In genomic region chr2:201255468-201255867, GRCh38 we compare ENCODE assay signal across 17 cellular contexts. TPM values are rescaled to one million over a fixed set of nuclear protein-coding genes. Genes with fewer than 3 reads are reported as not detected.
DNase-seq lines count a peak whose midpoint lies in the region; ATAC-seq and TF ChIP-seq lines count a peak whose summit lies in the region.
"Had no signal": no experiment of that assay in that cellular context is flagged by ENCODE, and none has a peak within 500 bp of the region (broad histone marks: within the 10 kb centered on the region; RNA-seq: fewer than 3 reads in every experiment).

No MANE protein-coding gene starts in this region.

- peaks cover 9 to 23% of the 10 kb centered on the region in 2 donors for H3K36me3 Mint-ChIP-seq in activated T-cell treated with anti-CD3 and anti-CD28 coated beads, Interleukin-2, amount 50 U/mL, for 72 hours (ENCODE audit: insufficient read depth in 2 of 2)
- H3K36me3 Mint-ChIP-seq in IgD-negative memory B cell, result peaks cover 4% of the 10 kb centered on the region
- H3K36me3 Mint-ChIP-seq in activated CD8-positive, alpha-beta T cell treated with anti-CD3 and anti-CD28 coated beads, Interleukin-2, amount 10 ng/mL, durations not matched to agents 7 days and 5 days (ENCODE audit: low read depth), result peaks cover 45% of the 10 kb centered on the region
- H3K36me3 Mint-ChIP-seq: naive B cell had no signal

- POLR2A ChIA-PET in activated CD8-positive, alpha-beta T cell treated with anti-CD3 and anti-CD28 coated beads, Interleukin-2, amount 10 ng/mL, durations not matched to agents 7 days and 5 days (lab: Charles Lee), result interaction anchor here (0.6 to 13.5 kb wide), 3 partner anchors 10 to 388 kb away, joined by 4 to 221 read pairs (median 5); no protein-coding TSS in a partner anchor

- no peak for ATAC-seq in activated T-cell treated with anti-CD3 and anti-CD28 coated beads, Interleukin-2, amount 50 U/mL, for 72 hours (replicated peaks in 1 of 2)
- ATAC-seq in activated CD8-positive, alpha-beta T cell treated with anti-CD3 and anti-CD28 coated beads, Interleukin-2, amount 10 ng/mL, durations not matched to agents 7 days and 5 days, result no peak
- ATAC-seq: gastroesophageal sphincter, psoas muscle had no signal

- H3K9me3 Mint-ChIP-seq in activated T-cell treated with anti-CD3 and anti-CD28 coated beads, Interleukin-2, amount 50 U/mL, for 72 hours, result peaks cover 0 to 4% of the 10 kb centered on the region in 2 donors
- H3K9me3 Mint-ChIP-seq in IgD-negative memory B cell, result peaks cover 0 to 1% (median 0%) of the 10 kb centered on the region in 3 donors
- H3K9me3 Mint-ChIP-seq in activated CD8-positive, alpha-beta T cell treated with anti-CD3 and anti-CD28 coated beads, Interleukin-2, amount 10 ng/mL, durations not matched to agents 7 days and 5 days (ENCODE audit: insufficient read depth), result peaks cover 3% of the 10 kb centered on the region
- H3K9me3 Mint-ChIP-seq: naive B cell had no signal

- no peak overlapping the region for H2BK15ac ChIP-seq in mesendoderm (replicated peaks; ENCODE audit: low read depth)

- H3K4me1 ChIP-seq in neutrophil (ENCODE audit: control insufficient read depth in 1 of 2, insufficient read depth in 1 of 2, low read depth in 1 of 2, low read length in 1 of 2), result peaks cover 47 to 64% of the 10 kb centered on the region in 2 experiments
- H3K4me1 ChIP-seq in mesendoderm (ENCODE audit: control insufficient read depth, low read depth, low read length), result peaks cover 13% of the 10 kb centered on the region
- H3K4me1 ChIP-seq: psoas muscle had no signal

- no peak overlapping the region for H2BK120ac ChIP-seq in mesendoderm (ENCODE audit: low read depth, low read length)

- no peak overlapping the region for H4K5ac ChIP-seq in mesendoderm (ENCODE audit: low read length)

- H3K56ac ChIP-seq in mesendoderm (ENCODE audit: low read length), result no peak overlapping the region

- H3K9me3 ChIP-seq in neutrophil, result no peaks in the 10 kb centered on the region
- H3K9me3 ChIP-seq: gastroesophageal sphincter, psoas muscle, SK-N-SH, vagina had no signal

- H3K79me2 ChIP-seq in mesendoderm (ENCODE audit: control insufficient read depth, insufficient read depth, low read length), result no peaks in the 10 kb centered on the region

- H3K4ac ChIP-seq in mesendoderm (ENCODE audit: low read depth, low read length), result no peak overlapping the region

- H3K23ac ChIP-seq in mesendoderm (ENCODE audit: low read length), result no peak overlapping the region

- H3K9ac ChIP-seq in mesendoderm (ENCODE audit: low read length), result no peak overlapping the region
- H3K9ac ChIP-seq: SK-N-SH had no signal

- peak overlapping the region; percentile 96 for H3K27ac ChIP-seq in neutrophil
- no peak overlapping the region for H3K27ac ChIP-seq in mesendoderm (ENCODE audit: low read depth, low read length)
- H3K27ac ChIP-seq: psoas muscle, vagina, WERI-Rb-1 had no signal

- no CpG with 5 or more reads among the region's 1 CpG for WGBS in mesendoderm (ENCODE audit: extremely low coverage, insufficient coverage, low lambda C conversion rate)

- H3K18ac ChIP-seq in mesendoderm (ENCODE audit: low read length), result no peak overlapping the region

- peak overlapping the region; percentile 85 for H3K27ac Mint-ChIP-seq in activated T-cell treated with anti-CD3 and anti-CD28 coated beads, Interleukin-2, amount 50 U/mL, for 72 hours
- peak overlapping the region in 2 of 3 donors; percentile 39 to 80 for H3K27ac Mint-ChIP-seq in IgD-negative memory B cell
- H3K27ac Mint-ChIP-seq in activated CD8-positive, alpha-beta T cell treated with anti-CD3 and anti-CD28 coated beads, Interleukin-2, amount 10 ng/mL, durations not matched to agents 7 days and 5 days, result peak overlapping the region; percentile 48

- peaks cover 94% of the 10 kb centered on the region for H3K4me1 Mint-ChIP-seq in activated T-cell treated with anti-CD3 and anti-CD28 coated beads, Interleukin-2, amount 50 U/mL, for 72 hours (ENCODE audit: low read depth)
- peaks cover 42 to 54% (median 52%) of the 10 kb centered on the region in 3 donors for H3K4me1 Mint-ChIP-seq in IgD-negative memory B cell
- H3K4me1 Mint-ChIP-seq in activated CD8-positive, alpha-beta T cell treated with anti-CD3 and anti-CD28 coated beads, Interleukin-2, amount 10 ng/mL, durations not matched to agents 7 days and 5 days (ENCODE audit: low read depth), result peaks cover 83% of the 10 kb centered on the region

- TF ChIP-seq CTCF in neutrophil (IDR thresholded peaks at IDR 0.05), result no peak

- no peak overlapping the region for H2AK5ac ChIP-seq in mesendoderm (ENCODE audit: low read length)

- H3K27me3 ChIP-seq in neutrophil (no peaks in the 10 kb centered on the region), mesendoderm (ENCODE audit: insufficient read depth, low read length, poor library complexity) (no peaks in the 10 kb centered on the region)
- H3K27me3 ChIP-seq: gastroesophageal sphincter, vagina had no signal

- no peaks in the 10 kb centered on the region for H3K27me3 Mint-ChIP-seq in activated T-cell treated with anti-CD3 and anti-CD28 coated beads, Interleukin-2, amount 50 U/mL, for 72 hours (ENCODE audit: low read depth)
- H3K27me3 Mint-ChIP-seq in IgD-negative memory B cell, result no peaks in the 10 kb centered on the region
- no peaks in the 10 kb centered on the region for H3K27me3 Mint-ChIP-seq in activated CD8-positive, alpha-beta T cell treated with anti-CD3 and anti-CD28 coated beads, Interleukin-2, amount 10 ng/mL, durations not matched to agents 7 days and 5 days (ENCODE audit: low read depth)
- H3K27me3 Mint-ChIP-seq: naive B cell had no signal

- H3K4me3 ChIP-seq in neutrophil (ENCODE audit: low read depth in 1 of 2, low read length in 1 of 2) (no peak overlapping the region), mesendoderm (ENCODE audit: low read length) (no peak overlapping the region)
- H3K4me3 ChIP-seq: gastroesophageal sphincter, psoas muscle, vagina had no signal

- H4K8ac ChIP-seq in mesendoderm (ENCODE audit: low read depth, low read length), result no peak overlapping the region

- H3K36me3 ChIP-seq in neutrophil, result no peaks in the 10 kb centered on the region
- H3K36me3 ChIP-seq in mesendoderm (ENCODE audit: control insufficient read depth, insufficient read depth, low read length), result no peaks in the 10 kb centered on the region
- H3K36me3 ChIP-seq: gastroesophageal sphincter, vagina, WERI-Rb-1 had no signal

- CTCF ChIA-PET in activated CD8-positive, alpha-beta T cell treated with anti-CD3 and anti-CD28 coated beads, Interleukin-2, amount 10 ng/mL, durations not matched to agents 7 days and 5 days (lab: Charles Lee), result interaction anchor here (1.5 to 6.9 kb wide), 4 partner anchors 11 to 109 kb away, joined by 5 to 50 read pairs (median 6); no protein-coding TSS in a partner anchor

- H2BK5ac ChIP-seq in mesendoderm (ENCODE audit: low read length), result no peak overlapping the region

- no peaks in the 10 kb centered on the region for H3K79me1 ChIP-seq in mesendoderm (ENCODE audit: low read length)

- peak overlapping the region; percentile 43 to 53 for H3K4me3 Mint-ChIP-seq in activated T-cell treated with anti-CD3 and anti-CD28 coated beads, Interleukin-2, amount 50 U/mL, for 72 hours
- H3K4me3 Mint-ChIP-seq in IgD-negative memory B cell, result no peak overlapping the region
- no peak overlapping the region for H3K4me3 Mint-ChIP-seq in activated CD8-positive, alpha-beta T cell treated with anti-CD3 and anti-CD28 coated beads, Interleukin-2, amount 10 ng/mL, durations not matched to agents 7 days and 5 days

- no peak overlapping the region for H3K4me2 ChIP-seq in mesendoderm (ENCODE audit: low read length)
- H3K4me2 ChIP-seq: SK-N-SH had no signal

- no peak for DNase-seq in activated T-cell treated with anti-CD3 and anti-CD28 coated beads, Interleukin-2, amount 50 U/mL, for 72 hours
- DNase-seq in activated T-cell treated with anti-CD3 and anti-CD28 coated beads for 4 hours (no peak), mesendoderm (no peak), activated gamma-delta T cell treated with Interleukin-2 at 50 U/mL for 16 hours (no peak), HUDEP-2 (lab: John Stamatoyannopoulos, UW; ENCODE audit: unreplicated experiment in 76 of 76) (no peak)
- DNase-seq in activated CD8-positive, alpha-beta T cell treated with anti-CD3 and anti-CD28 coated beads, Interleukin-2, amount 10 ng/mL, durations not matched to agents 7 days and 5 days, result peak; percentile 20
- DNase-seq: amygdala, KBM-7, naive B cell, NCI-H1417, psoas muscle, SK-N-SH, WERI-Rb-1 had no signal

RNA-seq across cellular contexts. Expression of gene CASP8, which starts 4.9 kb away (rescaled TPM):
- 10 to 100 TPM; 45.0 to 78.7 TPM for total RNA-seq in activated T-cell treated with anti-CD3 and anti-CD28 coated beads, Interleukin-2, amount 50 U/mL, for 72 hours
- 56.1 TPM for polyA plus RNA-seq in IgD-negative memory B cell
- 10 to 100 TPM; 62.7 to 63.2 TPM for total RNA-seq in activated CD8-positive, alpha-beta T cell treated with anti-CD3 and anti-CD28 coated beads, Interleukin-2, amount 10 ng/mL, durations not matched to agents 7 days and 5 days
- polyA plus RNA-seq in mesendoderm (2013, experiment 1 of 2), result 5.6 TPM
- polyA plus RNA-seq in mesendoderm (2013, experiment 2 of 2), result 6.0 TPM

Comparison
In these comparisons a context has a peak if more than half of its experiments do, and no peak if none do; other contexts are left out.
1. H3K4me3 Mint-ChIP-seq: peak in activated T-cell treated with anti-CD3 and anti-CD28 coated beads, Interleukin-2, amount 50 U/mL, for 72 hours (2 of 2); none in IgD-negative memory B cell (0 of 4) and activated CD8-positive, alpha-beta T cell treated with anti-CD3 and anti-CD28 coated beads, Interleukin-2, amount 10 ng/mL, durations not matched to agents 7 days and 5 days (single experiment).
2. Peak in every context shown above with its lines, with median percentiles within 50 percentile points of each other: H3K27ac Mint-ChIP-seq.